13 cellular contexts compared by ENCODE assay signal in genomic region chr16:69820926-69821541, GRCh38. TPM values are rescaled to one million over a fixed set of nuclear protein-coding genes. Genes with fewer than 3 reads are reported as not detected.
DNase-seq lines count a peak whose midpoint lies in the region; ATAC-seq, FAIRE-seq and TF ChIP-seq lines count a peak whose summit lies in the region.
"Had no signal": no experiment of that assay in that cellular context is flagged by ENCODE, and none has a peak within 500 bp of the region (broad histone marks: within the 10 kb centered on the region; RNA-seq: fewer than 3 reads in every experiment).

No MANE protein-coding gene starts in this region.

- H3K9me3 Mint-ChIP-seq in T-cell = no peaks in the 10 kb centered on the region

- no peak overlapping the region for H3K27ac Mint-ChIP-seq in T-cell

- no peaks in the 10 kb centered on the region for H3K36me3 ChIP-seq in prostate gland

- no peak for TF ChIP-seq POLR2A in prostate gland (IDR thresholded peaks at IDR 0.05)
- TF ChIP-seq POLR2A in GM12892 (IDR thresholded peaks at IDR 0.05; ENCODE audit: low read depth, low read length) = no peak

- DNase-seq in Ammon's horn (ENCODE audit: low spot score) = peak; percentile 73
- DNase-seq in foreskin fibroblast = peak; percentile 66 to 89
- DNase-seq in prostate gland (ENCODE audit: low spot score) = peak; percentile 31
- no peak for DNase-seq in middle frontal gyrus (ENCODE audit: extremely low spot score, low spot score)
- DNase-seq in GM12892 (ENCODE audit: insufficient read length) = no peak
- no peak for DNase-seq in T-cell
- no peak for DNase-seq in HuH-7 (ENCODE audit: low spot score)
- DNase-seq: activated CD8-positive, alpha-beta memory T cell treated with anti-CD3 and anti-CD28 coated beads, Interleukin-2, amount 50 U/mL, for 48 hours; central memory CD4-positive, alpha-beta T cell; COR-L47; NK-92 treated with Interleukin-12 subunit alpha and Interleukin-12 subunit beta, amount 100 ng/mL, for 24 hours had no signal

- CTCF ChIA-PET in T-cell (lab: Charles Lee) = no interaction called here

- H3K9me3 ChIP-seq in prostate gland = no peaks in the 10 kb centered on the region

- peak overlapping the region; percentile 17 to 27 for H3K27ac ChIP-seq in prostate gland
- H3K27ac ChIP-seq: parathyroid adenoma had no signal

- peaks cover 40% of the 10 kb centered on the region for H3K36me3 Mint-ChIP-seq in T-cell

- no peaks in the 10 kb centered on the region for H3K27me3 Mint-ChIP-seq in T-cell

- intact Hi-C loops in prostate gland (cut with DNase I) = no loop called here

- WGBS in prostate gland = 39% methylated on average over 15 of the region's 15 CpGs

- peak; percentile 98 for ATAC-seq in SK-N-SH treated with all-trans-retinoic acid at 6 μM for 48 hours
- ATAC-seq in T-cell (replicated peaks in 1 of 4) = no peak

- H3K4me1 ChIP-seq in prostate gland (replicated peaks) = peaks cover 6% of the 10 kb centered on the region
- H3K4me1 ChIP-seq: parathyroid adenoma had no signal

- POLR2A ChIA-PET in T-cell (lab: Charles Lee) = no interaction called here

- no peaks in the 10 kb centered on the region for H3K27me3 ChIP-seq in prostate gland (replicated peaks; ENCODE audit: insufficient read depth)

- no peak overlapping the region for H3K4me3 Mint-ChIP-seq in T-cell

- H3K4me1 Mint-ChIP-seq in T-cell = peaks cover 0 to 7% (median 2%) of the 10 kb centered on the region in 3 donors

- FAIRE-seq in GM12892 (lab: Jason Lieb, UNC) = no peak

- no peak for TF ChIP-seq CTCF in foreskin fibroblast (IDR thresholded peaks at IDR 0.05; ENCODE audit: low read depth, low read length)
- TF ChIP-seq CTCF in prostate gland (IDR thresholded peaks at IDR 0.05) = no peak

- H3K4me3 ChIP-seq in foreskin fibroblast (ENCODE audit: low read depth in 1 of 2, low read length in 2 of 2) = peak overlapping the region; percentile 20 to 41
- no peak overlapping the region for H3K4me3 ChIP-seq in prostate gland

TF ChIP-seq in SK-N-SH treated with all-trans-retinoic acid at 6 μM for 48 hours, 23 proteins besides CTCF, POLR2A, EP300 and RAD21:
- TF ChIP-seq TCF4 (CRISPR knock-in tag; IDR thresholded peaks at IDR 0.05; ENCODE audit: borderline replicate concordance) (0 out of 2 replicates have a peak, but pooled peaks have one; percentile 34), ARNTL (CRISPR knock-in tag; IDR thresholded peaks at IDR 0.05; ENCODE audit: borderline replicate concordance, low read depth) (no peak)

RNA-seq across cellular contexts. Expression of gene WWP2, which starts 58.9 kb away (rescaled TPM):
- total RNA-seq in prostate gland (10 to 100 TPM; 30.9 to 66.3 TPM), T-cell (10 to 100 TPM; 55.3 to 78.5 (median 66.4) TPM)
- polyA plus RNA-seq in GM12892 (2012; ENCODE audit: missing spikeins) = 10.2 TPM

Comparison
In these comparisons a context has a peak if more than half of its experiments do, and no peak if none do; other contexts are left out.
1. DNase-seq: peak in Ammon's horn (single experiment), foreskin fibroblast (2 of 2) and prostate gland (single experiment); none in middle frontal gyrus (single experiment), GM12892 (single experiment), T-cell (0 of 34) and HuH-7 (single experiment).
2. H3K4me3 ChIP-seq: peak in foreskin fibroblast (2 of 2); none in prostate gland (0 of 2).